8 cellular contexts compared by ENCODE assay signal in the genomic region with DNA sequence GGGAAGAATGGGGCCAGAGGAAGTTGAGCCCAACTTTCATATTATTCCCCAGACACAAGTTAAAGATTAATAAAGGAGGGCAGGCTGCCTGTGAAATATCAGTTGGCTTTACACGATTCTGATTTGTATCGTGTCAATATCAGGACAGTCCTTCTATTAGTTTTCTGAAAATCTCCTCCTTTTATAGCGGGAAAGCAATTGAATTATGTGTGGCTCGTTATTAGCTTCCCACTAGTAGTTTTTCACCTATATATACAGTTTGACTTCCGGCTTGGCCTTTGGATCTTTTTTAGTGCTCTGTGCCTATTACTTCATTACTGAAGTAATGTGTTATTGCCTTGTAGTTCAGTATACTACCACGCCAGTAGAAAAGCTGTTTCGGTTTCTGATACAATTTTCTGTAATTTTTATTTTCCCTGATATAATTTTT. TPM values are rescaled to one million over a fixed set of nuclear protein-coding genes. Genes with fewer than 3 reads are reported as not detected.
DNase-seq lines count a peak whose midpoint lies in the region; ATAC-seq and TF ChIP-seq lines count a peak whose summit lies in the region.

No MANE protein-coding gene starts in this region.

- CTCF ChIA-PET in naive thymus-derived CD4-positive, alpha-beta T cell (lab: Charles Lee): no interaction called here

- H3K27ac Mint-ChIP-seq in dendritic cell treated with granulocyte-macrophage colony-stimulating factor and Interleukin-4, amounts not matched to agents 40 ng/mL and 50 ng/mL, for 4 days: peak overlapping the region; percentile 95
- H3K27ac Mint-ChIP-seq in naive thymus-derived CD4-positive, alpha-beta T cell: peak overlapping the region in 3 of 9 donors; percentile 6 to 79 (median 26)

- peaks cover 27% of the 10 kb centered on the region for H3K4me1 Mint-ChIP-seq in dendritic cell treated with granulocyte-macrophage colony-stimulating factor and Interleukin-4, amounts not matched to agents 40 ng/mL and 50 ng/mL, for 4 days (ENCODE audit: low read depth)
- peaks cover 19 to 39% (median 34%) of the 10 kb centered on the region in 7 donors for H3K4me1 Mint-ChIP-seq in naive thymus-derived CD4-positive, alpha-beta T cell

- POLR2A ChIA-PET in naive thymus-derived CD4-positive, alpha-beta T cell (lab: Charles Lee): interaction anchor here (0.6 kb wide), 1 partner anchor 78 kb away, joined by 3 read pairs; no protein-coding TSS in a partner anchor

- H4K20me1 ChIP-seq in KMS-11 (ENCODE audit: insufficient read depth): no peaks in the 10 kb centered on the region

- peak overlapping the region; percentile 94 for H3K4me3 Mint-ChIP-seq in dendritic cell treated with granulocyte-macrophage colony-stimulating factor and Interleukin-4, amounts not matched to agents 40 ng/mL and 50 ng/mL, for 4 days
- peak overlapping the region in 9 of 10 donors; percentile 14 to 95 (median 90) for H3K4me3 Mint-ChIP-seq in naive thymus-derived CD4-positive, alpha-beta T cell

- H3K27me3 Mint-ChIP-seq in dendritic cell treated with granulocyte-macrophage colony-stimulating factor and Interleukin-4, amounts not matched to agents 40 ng/mL and 50 ng/mL, for 4 days: peaks cover 5% of the 10 kb centered on the region
- peaks cover 5 to 28% (median 8%) of the 10 kb centered on the region in 5 donors for H3K27me3 Mint-ChIP-seq in naive thymus-derived CD4-positive, alpha-beta T cell

- no peak for ATAC-seq in naive thymus-derived CD4-positive, alpha-beta T cell
- ATAC-seq in GM18517 (IDR thresholded peaks at IDR 0.05; ENCODE audit: unreplicated experiment) (no peak), omental fat pad (ENCODE audit: low FRiP score) (no peak), GM18498 (IDR thresholded peaks at IDR 0.05; ENCODE audit: unreplicated experiment) (no peak)

- H3K4me3 ChIP-seq in AG10803 (ENCODE audit: low read length) (peak overlapping the region; percentile 81), KMS-11 (IDR thresholded peaks at IDR 0.05; ENCODE audit: insufficient read depth, low read depth, low read length) (no peak overlapping the region)
- no peak overlapping the region for H3K4me3 ChIP-seq in naive thymus-derived CD4-positive, alpha-beta T cell (ENCODE audit: low read length)

- peaks cover 21% of the 10 kb centered on the region for H3K4me1 ChIP-seq in KMS-11 (ENCODE audit: low read depth, poor library complexity, severe bottlenecking)
- H3K4me1 ChIP-seq in naive thymus-derived CD4-positive, alpha-beta T cell (ENCODE audit: control insufficient read depth in 2 of 2, insufficient read depth in 2 of 2, low read length in 2 of 2): peaks cover 5 to 17% of the 10 kb centered on the region in 2 donors

- H3K9me3 ChIP-seq in naive thymus-derived CD4-positive, alpha-beta T cell (ENCODE audit: control insufficient read depth in 2 of 3, low read length in 3 of 3): no peaks in the 10 kb centered on the region

- TF ChIP-seq CTCF in AG10803 (conservative IDR thresholded peaks at IDR 0.05; ENCODE audit: low read length) (no peak), KMS-11 (conservative IDR thresholded peaks at IDR 0.05; ENCODE audit: low read depth, low read length) (no peak), omental fat pad (IDR thresholded peaks at IDR 0.05) (no peak)

- no peak overlapping the region for H2AFZ ChIP-seq in KMS-11 (ENCODE audit: low read depth)

- no peaks in the 10 kb centered on the region for H3K9me3 Mint-ChIP-seq in dendritic cell treated with granulocyte-macrophage colony-stimulating factor and Interleukin-4, amounts not matched to agents 40 ng/mL and 50 ng/mL, for 4 days
- peaks cover 0 to 3% (median 0%) of the 10 kb centered on the region in 11 donors for H3K9me3 Mint-ChIP-seq in naive thymus-derived CD4-positive, alpha-beta T cell

- H3K27ac ChIP-seq in KMS-11: no peak overlapping the region
- H3K27ac ChIP-seq in naive thymus-derived CD4-positive, alpha-beta T cell (ENCODE audit: low read depth, low read length): no peak overlapping the region

- no peaks in the 10 kb centered on the region for H3K27me3 ChIP-seq in KMS-11 (ENCODE audit: insufficient read depth, low read depth)
- H3K27me3 ChIP-seq in naive thymus-derived CD4-positive, alpha-beta T cell (ENCODE audit: control insufficient read depth in 2 of 2, insufficient read depth in 2 of 2, low read length in 2 of 2): no peaks in the 10 kb centered on the region

- H3K36me3 Mint-ChIP-seq in dendritic cell treated with granulocyte-macrophage colony-stimulating factor and Interleukin-4, amounts not matched to agents 40 ng/mL and 50 ng/mL, for 4 days (ENCODE audit: low read depth): peaks cover 22% of the 10 kb centered on the region
- peaks cover 0 to 7% (median 0%) of the 10 kb centered on the region in 5 donors for H3K36me3 Mint-ChIP-seq in naive thymus-derived CD4-positive, alpha-beta T cell

- no peaks in the 10 kb centered on the region for H3K36me3 ChIP-seq in KMS-11 (ENCODE audit: insufficient read depth)
- peaks cover 0 to 2% (median 0%) of the 10 kb centered on the region in 3 experiments for H3K36me3 ChIP-seq in naive thymus-derived CD4-positive, alpha-beta T cell (ENCODE audit: control insufficient read depth in 2 of 3, insufficient read depth in 3 of 3, low read length in 3 of 3)

- H3K9ac ChIP-seq in KMS-11: no peak overlapping the region

- intact Hi-C loops in dendritic cell treated with granulocyte-macrophage colony-stimulating factor and Interleukin-4, amounts not matched to agents 40 ng/mL and 50 ng/mL, for 4 days (cut with micrococcal nuclease): loop anchor here (5.0 kb wide), 2 partner anchors 64 to 144 kb away; no protein-coding TSS in a partner anchor
- intact Hi-C loops in naive thymus-derived CD4-positive, alpha-beta T cell (cut with micrococcal nuclease): loop anchor here (5.0 kb wide), 2 partner anchors 46 to 634 kb away; no protein-coding TSS in a partner anchor

- H3K4me2 ChIP-seq in KMS-11: peak overlapping the region; percentile 86; the same call in 1 of the 2 replicates

- peaks cover 13% of the 10 kb centered on the region; the same call in 1 of the 2 replicates for H3K79me2 ChIP-seq in KMS-11 (ENCODE audit: insufficient read depth, low read depth)

- no peak for DNase-seq in AG10803 (ENCODE audit: low read depth)
- DNase-seq in naive thymus-derived CD4-positive, alpha-beta T cell: no peak
- DNase-seq in NCI-H2196 treated with DMSO at 0.1 percent for 48 hours (lab: John Stamatoyannopoulos, UW; ENCODE audit: unreplicated experiment): no peak
- DNase-seq in omental fat pad (ENCODE audit: low spot score): no peak

RNA-seq across cellular contexts. Expression of a gene that starts 1.8 kb away (rescaled TPM):
- 10 to 100 TPM; 14.4 to 61.7 (median 31.4) TPM for total RNA-seq in naive thymus-derived CD4-positive, alpha-beta T cell
- polyA plus RNA-seq in naive thymus-derived CD4-positive, alpha-beta T cell: 10 to 100 TPM; 38.1 to 42.0 TPM
- total RNA-seq in omental fat pad: 100 to 1,000 TPM; 119 to 168 (median 146) TPM
